In the genomic region with DNA sequence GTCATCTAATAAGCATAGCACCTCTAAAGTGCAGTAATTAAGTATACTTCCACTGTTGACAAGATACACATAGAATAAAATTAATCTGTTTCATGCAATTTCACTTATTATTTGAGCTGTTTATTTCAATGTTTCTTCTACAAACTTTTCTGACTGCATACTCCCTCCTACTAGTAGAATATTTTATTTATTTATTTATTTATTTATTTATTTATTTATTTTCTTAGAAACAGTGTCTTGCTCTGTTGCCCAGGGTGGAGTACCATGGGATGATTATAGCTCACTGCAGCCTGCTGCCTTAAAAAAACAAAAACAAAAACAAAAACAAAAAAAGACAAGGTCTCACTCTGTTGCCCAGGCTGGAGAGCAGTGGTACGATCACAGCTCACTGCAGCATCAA, we compare ENCODE assay signal across 27 cellular contexts.
"Had no signal": no experiment of that assay in that cellular context is flagged by ENCODE, and none has a peak within 500 bp of the region (broad histone marks: within the 10 kb centered on the region; RNA-seq: fewer than 3 reads in every experiment).

No MANE protein-coding gene starts in this region.

- H3K36me3 ChIP-seq: stomach, suprapubic skin, thoracic aorta, thyroid gland, tibial artery, tibial nerve, transverse colon, upper lobe of left lung, upper lobe of right lung, uterus, vagina had no signal

- FAIRE-seq: urothelium cell line had no signal

- H3K27ac ChIP-seq: stomach, suprapubic skin, testis, thoracic aorta, thyroid gland, tibial artery, tibial nerve, transverse colon, upper lobe of left lung, upper lobe of right lung, uterus, vagina had no signal

- H3K4me1 ChIP-seq: stomach, testis, thyroid gland, tibial artery, tibial nerve, upper lobe of left lung, upper lobe of right lung, uterus, vagina had no signal

- ATAC-seq: stimulated activated effector memory CD8-positive, alpha-beta T cell treated with anti-CD3 and anti-CD28 coated beads, Interleukin-12 subunit alpha, Interleukin-12 subunit beta, amount 100 ng/mL, for 72 hours; stimulated activated memory B cell treated with anti-CD40 and anti-IgM and Interleukin-4, amounts not matched to agents 10 μg/mL and 1 μg/mL and 100 μg/mL, for 72 hours; stimulated activated naive B cell treated with anti-CD40 and anti-IgM and Interleukin-4, amounts not matched to agents 10 μg/mL and 1 μg/mL and 100 μg/mL, for 72 hours; stimulated activated naive CD8-positive, alpha-beta T cell treated with anti-CD3 and anti-CD28 coated beads, Interleukin-15, amount 100 ng/mL, for 72 hours; stimulated activated naive CD8-positive, alpha-beta T cell treated with anti-CD3 and anti-CD28 coated beads, Interleukin-15, Interleukin-2, amounts not matched to agents 100 U/mL and 50 U/mL, for 24 hours; upper lobe of right lung had no signal

- H3K9me3 ChIP-seq: stomach, suprapubic skin, testis, thoracic aorta, thyroid gland, tibial artery, tibial nerve, transverse colon, upper lobe of left lung, upper lobe of right lung, uterus, vagina had no signal

- H3K4me3 ChIP-seq: stomach, suprapubic skin, testis, thoracic aorta, thyroid gland, tibial artery, tibial nerve, transverse colon, upper lobe of left lung, upper lobe of right lung, uterus, vagina had no signal

- DNase-seq: stimulated activated CD4-positive, alpha-beta T cell treated with anti-CD3 and anti-CD28 coated beads, Interleukin-2, amount 100 ng/mL, for 48 hours; stimulated activated CD4-positive, alpha-beta T cell treated with anti-CD3 and anti-CD28 coated beads, Interleukin-4, amount 100 ng/mL, for 1 hour; stimulated activated CD4-positive, alpha-beta T cell treated with anti-CD3 and anti-CD28 coated beads, Interleukin-4, amount 100 ng/mL, for 24 hours; stimulated activated CD4-positive, alpha-beta T cell treated with anti-CD3 and anti-CD28 coated beads, Interleukin-4, amount 100 ng/mL, for 4 hours; stimulated activated CD8-positive, alpha-beta memory T cell treated with anti-CD3 and anti-CD28 coated beads, Interleukin-4, amount 100 ng/mL, for 48 hours; stimulated activated naive B cell treated with anti-CD40 and anti-IgM and Interleukin-4, amounts not matched to agents 10 μg/mL and 1 μg/mL and 100 μg/mL, for 72 hours; stimulated activated naive CD4-positive, alpha-beta T cell; stimulated activated naive CD4-positive, alpha-beta T cell treated with Interleukin-2 at 50 U/mL for 16 hours; stimulated activated naive CD8-positive, alpha-beta T cell treated with anti-CD3 and anti-CD28 coated beads, Interleukin-15, amount 100 ng/mL, for 72 hours; stimulated activated naive CD8-positive, alpha-beta T cell treated with anti-CD3 and anti-CD28 coated beads, Interleukin-15, Interleukin-2, amounts not matched to agents 100 U/mL and 50 U/mL, for 24 hours; stomach; substantia nigra; testis; thyroid gland; tibial artery; transverse colon; trophoblast cell; upper lobe of left lung; upper lobe of right lung; uterus had no signal
